10 cellular contexts compared by ENCODE assay signal in the genomic region with DNA sequence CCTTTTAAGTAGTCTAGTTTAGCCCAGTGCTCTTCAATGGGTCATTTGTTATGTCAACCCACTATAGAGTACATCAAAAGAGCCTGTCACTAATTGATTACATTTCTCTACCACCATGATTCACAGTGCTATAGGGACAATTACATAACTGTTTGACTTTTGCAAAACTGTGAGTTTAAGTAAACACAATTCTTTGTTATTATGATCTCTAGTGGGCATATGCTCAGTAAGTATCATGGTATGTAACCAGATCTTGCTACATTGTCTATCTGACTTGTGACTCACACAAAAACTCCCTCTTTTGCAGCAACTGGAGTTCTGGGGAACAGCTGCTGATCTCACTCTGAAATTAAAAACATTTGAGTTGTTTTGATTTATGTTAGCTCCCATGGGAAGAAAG.
DNase-seq lines count a peak whose midpoint lies in the region; ATAC-seq and TF ChIP-seq lines count a peak whose summit lies in the region.
"Had no signal": no experiment of that assay in that cellular context is flagged by ENCODE, and none has a peak within 500 bp of the region (broad histone marks: within the 10 kb centered on the region; RNA-seq: fewer than 3 reads in every experiment).

No MANE protein-coding gene starts in this region.

- peaks cover 8% of the 10 kb centered on the region for H3K36me3 Mint-ChIP-seq in mesothelial cell of epicardium

- H3K27ac Mint-ChIP-seq in mesothelial cell of epicardium: peak overlapping the region; percentile 78
- H3K27ac Mint-ChIP-seq in stimulated activated naive CD8-positive, alpha-beta T cell treated with anti-CD3 and anti-CD28 coated beads, Interleukin-15, amount 100 ng/mL, for 72 hours: no peak overlapping the region

- DNase-seq in DMS53 (lab: John Stamatoyannopoulos, UW) (peak; percentile 88), NCI-H1694 treated with DMSO at 0.1 percent for 48 hours (lab: John Stamatoyannopoulos, UW) (peak; percentile 31), amniotic epithelial cell (ENCODE audit: low read depth) (peak; percentile 79), mesothelial cell of epicardium (ENCODE audit: low spot score in 2 of 2, unreplicated experiment in 2 of 2) (no peak), activated gamma-delta T cell (lab: John Stamatoyannopoulos, UW) (no peak), putamen (ENCODE audit: low spot score) (no peak)
- no peak for DNase-seq in stimulated activated naive CD8-positive, alpha-beta T cell treated with anti-CD3 and anti-CD28 coated beads, Interleukin-15, amount 100 ng/mL, for 72 hours
- DNase-seq: SIG-M5 had no signal

- ATAC-seq in stimulated activated naive CD8-positive, alpha-beta T cell treated with anti-CD3 and anti-CD28 coated beads, Interleukin-15, amount 100 ng/mL, for 72 hours: no peak
- no peak for ATAC-seq in GM21360 (IDR thresholded peaks at IDR 0.05; ENCODE audit: unreplicated experiment)
- ATAC-seq: left lobe of liver had no signal

- H3K4me1 Mint-ChIP-seq in mesothelial cell of epicardium: peaks cover 10% of the 10 kb centered on the region
- no peaks in the 10 kb centered on the region for H3K4me1 Mint-ChIP-seq in stimulated activated naive CD8-positive, alpha-beta T cell treated with anti-CD3 and anti-CD28 coated beads, Interleukin-15, amount 100 ng/mL, for 72 hours

- H3K27me3 Mint-ChIP-seq in mesothelial cell of epicardium (ENCODE audit: low read depth): no peaks in the 10 kb centered on the region
- no peaks in the 10 kb centered on the region for H3K27me3 Mint-ChIP-seq in stimulated activated naive CD8-positive, alpha-beta T cell treated with anti-CD3 and anti-CD28 coated beads, Interleukin-15, amount 100 ng/mL, for 72 hours

- no peak overlapping the region for H3K4me3 Mint-ChIP-seq in mesothelial cell of epicardium
- H3K4me3 Mint-ChIP-seq in stimulated activated naive CD8-positive, alpha-beta T cell treated with anti-CD3 and anti-CD28 coated beads, Interleukin-15, amount 100 ng/mL, for 72 hours: no peak overlapping the region

- TF ChIP-seq CTCF in mesothelial cell of epicardium (IDR thresholded peaks at IDR 0.05; ENCODE audit: unreplicated experiment): no peak

- peaks cover 25% of the 10 kb centered on the region for H3K9me3 Mint-ChIP-seq in mesothelial cell of epicardium
- H3K9me3 Mint-ChIP-seq in stimulated activated naive CD8-positive, alpha-beta T cell treated with anti-CD3 and anti-CD28 coated beads, Interleukin-15, amount 100 ng/mL, for 72 hours: peaks cover 6 to 14% of the 10 kb centered on the region in 2 donors

Comparison
In these comparisons a context has a peak if more than half of its experiments do, and no peak if none do; other contexts are left out.
1. DNase-seq: peak in DMS53 (single experiment), NCI-H1694 treated with DMSO at 0.1 percent for 48 hours (single experiment) and amniotic epithelial cell (single experiment); none in mesothelial cell of epicardium (0 of 2), stimulated activated naive CD8-positive, alpha-beta T cell treated with anti-CD3 and anti-CD28 coated beads, Interleukin-15, amount 100 ng/mL, for 72 hours (0 of 2), activated gamma-delta T cell (single experiment) and putamen (single experiment).